In the genomic region with DNA sequence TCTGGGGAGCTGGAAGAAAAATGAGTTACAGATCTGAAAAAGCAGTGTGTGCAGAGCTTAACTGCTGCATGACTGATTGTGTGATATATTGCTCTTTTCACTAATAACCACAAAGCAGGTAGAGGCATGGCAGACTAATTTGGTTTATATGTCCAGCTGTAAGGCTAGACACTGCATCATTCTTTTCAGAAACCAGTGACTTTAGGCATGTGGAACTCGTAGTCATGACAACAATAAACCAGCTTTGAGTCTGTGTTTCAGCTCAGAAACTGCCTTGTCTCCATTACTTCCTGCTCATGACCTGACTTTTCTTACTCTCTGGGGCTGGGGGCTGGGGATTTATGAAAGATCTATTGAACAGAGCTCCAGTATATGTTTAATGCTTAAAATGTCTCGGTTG, we compare ENCODE assay signal across 11 cellular contexts.
A peak's percentile ranks its signal among the peaks of the same experiment; 100 is the strongest.
DNase-seq lines count a peak whose midpoint lies in the region; ATAC-seq, FAIRE-seq and TF ChIP-seq lines count a peak whose summit lies in the region.
"Had no signal": no experiment of that assay in that cellular context is flagged by ENCODE, and none has a peak within 500 bp of the region (broad histone marks: within the 10 kb centered on the region; RNA-seq: fewer than 3 reads in every experiment).

No MANE protein-coding gene starts in this region.

- POLR2A ChIA-PET in A549 (lab: Yijun Ruan, JAX): interaction anchor here (1.0 kb wide), 1 partner anchor 24 kb away, joined by 3 read pairs; no protein-coding TSS in a partner anchor
- POLR2A ChIA-PET in Caco-2 (lab: Charles Lee): no interaction called here

- WGBS in A549 (ENCODE audit: missing lambda C conversion rate): 30% methylated on average over 2 of the region's 2 CpGs
- 30 to 33% methylated on average over 2 of the region's 2 CpGs for WGBS in GM23248 (ENCODE audit: low coverage in 1 of 2, low lambda C conversion rate in 2 of 2, missing lambda C conversion rate in 2 of 2), 2 experiments
- WGBS in small intestine, 3 donors: 36 to 56% (median 51%) methylated on average over 2 of the region's 2 CpGs

- no peak for FAIRE-seq in A549 (lab: Jason Lieb, UNC)
- no peak for FAIRE-seq in small intestine (lab: Jason Lieb, UNC)
- FAIRE-seq: GM19239 had no signal

- H3K4me1 Mint-ChIP-seq in Caco-2 (ENCODE audit: low read depth, unreplicated experiment): peaks cover 10% of the 10 kb centered on the region

- H3F3A ChIP-seq in GM23248 (ENCODE audit: insufficient read depth): no peaks in the 10 kb centered on the region

- no peaks in the 10 kb centered on the region for H3K9me3 Mint-ChIP-seq in Caco-2 (ENCODE audit: unreplicated experiment)

- no peak overlapping the region for H3K27ac ChIP-seq in A549
- H3K27ac ChIP-seq in GM23248: no peak overlapping the region
- no peak overlapping the region for H3K27ac ChIP-seq in small intestine (ENCODE audit: low read depth in 1 of 2, low read length in 1 of 2)
- H3K27ac ChIP-seq: BLaER1 treated with 17β-estradiol and CSF1 and Interleukin-3, amounts not matched to agents 10 nM and 100 nM had no signal

- H2AFZ ChIP-seq in GM23248: no peak overlapping the region

- H3K9me3 ChIP-seq in A549 (no peaks in the 10 kb centered on the region), GM23248 (ENCODE audit: low read depth) (no peaks in the 10 kb centered on the region), small intestine (ENCODE audit: control insufficient read depth, low read depth) (no peaks in the 10 kb centered on the region), Caco-2 (no peaks in the 10 kb centered on the region)
- H3K9me3 ChIP-seq: BLaER1 treated with 17β-estradiol and CSF1 and Interleukin-3, amounts not matched to agents 10 nM and 100 nM had no signal

- no peak for TF ChIP-seq CTCF in A549 (IDR thresholded peaks at IDR 0.05)
- TF ChIP-seq CTCF in Caco-2 (IDR thresholded peaks at IDR 0.05; ENCODE audit: insufficient read depth in 1 of 2, low read depth in 1 of 2, low read length in 1 of 2, severe bottlenecking in 1 of 2, unreplicated experiment in 1 of 2): no peak

- no peaks in the 10 kb centered on the region for H3K27me3 Mint-ChIP-seq in Caco-2 (ENCODE audit: insufficient read depth, unreplicated experiment)

- H3K27ac Mint-ChIP-seq in Caco-2 (ENCODE audit: unreplicated experiment): no peak overlapping the region

- H3K27me3 ChIP-seq in GM23248 (replicated peaks; ENCODE audit: insufficient read depth) (no peaks in the 10 kb centered on the region), small intestine (ENCODE audit: control insufficient read depth in 2 of 2, insufficient read depth in 2 of 2, low read length in 2 of 2) (no peaks in the 10 kb centered on the region), Caco-2 (replicated peaks; ENCODE audit: control insufficient read depth, insufficient read depth, low read length) (no peaks in the 10 kb centered on the region)
- H3K27me3 ChIP-seq: BLaER1 treated with 17β-estradiol and CSF1 and Interleukin-3, amounts not matched to agents 10 nM and 100 nM had no signal

- H3K9ac ChIP-seq in GM23248: no peak overlapping the region
- H3K9ac ChIP-seq: BLaER1 treated with 17β-estradiol and CSF1 and Interleukin-3, amounts not matched to agents 10 nM and 100 nM had no signal

- no peak for TF ChIP-seq RAD21 in A549 (conservative IDR thresholded peaks at IDR 0.05 in 1 of 2, IDR thresholded peaks at IDR 0.05 in 1 of 2)

- no peak overlapping the region for H3K4me3 Mint-ChIP-seq in Caco-2 (ENCODE audit: unreplicated experiment)

- no peaks in the 10 kb centered on the region for H3K9me2 ChIP-seq in GM23248 (ENCODE audit: insufficient read depth)

- no peak overlapping the region for H3K4me3 ChIP-seq in A549
- H3K4me3 ChIP-seq in GM23248: no peak overlapping the region
- no peak overlapping the region for H3K4me3 ChIP-seq in small intestine (ENCODE audit: low read depth in 1 of 2, low read length in 2 of 2)
- no peak overlapping the region for H3K4me3 ChIP-seq in Caco-2 (ENCODE audit: low read depth, low read length)
- H3K4me3 ChIP-seq: BLaER1 treated with 17β-estradiol and CSF1 and Interleukin-3, amounts not matched to agents 10 nM and 100 nM had no signal

- no peaks in the 10 kb centered on the region for H4K20me1 ChIP-seq in GM23248 (ENCODE audit: insufficient read depth)
- H4K20me1 ChIP-seq: BLaER1 treated with 17β-estradiol and CSF1 and Interleukin-3, amounts not matched to agents 10 nM and 100 nM had no signal

- intact Hi-C loops in Caco-2 (cut with micrococcal nuclease; ENCODE audit: unreplicated experiment): no loop called here

- no peak for TF ChIP-seq EP300 in A549 (IDR thresholded peaks at IDR 0.05)

- in situ Hi-C loops in GM23248 (cut with MboI): no loop called here

- CTCF ChIA-PET in A549 (lab: Yijun Ruan, JAX): interaction anchor here (0.7 to 1.1 kb wide), 4 partner anchors 9 to 726 kb away, joined by 3 to 4 read pairs (median 4); no protein-coding TSS in a partner anchor
- CTCF ChIA-PET in Caco-2 (lab: Charles Lee): no interaction called here

- H3K4me2 ChIP-seq in A549 (no peak overlapping the region), GM23248 (ENCODE audit: unreplicated experiment) (no peak overlapping the region)
- H3K4me2 ChIP-seq: BLaER1 treated with 17β-estradiol and CSF1 and Interleukin-3, amounts not matched to agents 10 nM and 100 nM had no signal

- peak; percentile 42 to 47; a peak in 3 of 6 replicates for ATAC-seq in A549

- no peak for TF ChIP-seq POLR2A in A549 (IDR thresholded peaks at IDR 0.05; ENCODE audit: low read length)

- DNase-seq in A549 (ENCODE audit: low read depth in 1 of 2, low spot score in 1 of 2) (peak in 1 of 2 experiments; percentile 24), GM23248 (peak; percentile 73), SHP77 treated with DMSO at 0.1 percent for 48 hours (lab: John Stamatoyannopoulos, UW) (peak; percentile 30), glomerular visceral epithelial cell (ENCODE audit: extremely low spot score) (peak; percentile 90), small intestine (no peak), NCI-H2081 treated with DMSO at 0.1 percent for 48 hours (lab: John Stamatoyannopoulos, UW) (no peak), Caco-2 (no peak)
- no peak for DNase-seq in activated CD8-positive, alpha-beta memory T cell treated with anti-CD3 and anti-CD28 coated beads for 24 hours
- DNase-seq: midbrain had no signal

- no peaks in the 10 kb centered on the region for H3K79me2 ChIP-seq in GM23248 (ENCODE audit: insufficient read depth)

- no TSS peak for BruUV-seq in Caco-2 (replicated peaks; lab: Mats Ljungman, UMichigan)

- H3K4me1 ChIP-seq in A549 (peaks cover 12% of the 10 kb centered on the region; the same call in 2 of the 3 replicates), GM23248 (ENCODE audit: insufficient read depth) (peaks cover 18% of the 10 kb centered on the region), small intestine (ENCODE audit: control insufficient read depth in 2 of 2, insufficient read depth in 1 of 2, low read depth in 1 of 2, low read length in 1 of 2) (peaks cover 0 to 3% of the 10 kb centered on the region in 2 donors), Caco-2 (peaks cover 15% of the 10 kb centered on the region; the same call in 1 of the 2 replicates)
- H3K4me1 ChIP-seq: BLaER1 treated with 17β-estradiol and CSF1 and Interleukin-3, amounts not matched to agents 10 nM and 100 nM had no signal

- H3K36me3 Mint-ChIP-seq in Caco-2 (ENCODE audit: insufficient read depth, unreplicated experiment): no peaks in the 10 kb centered on the region

- H3K36me3 ChIP-seq in GM23248 (ENCODE audit: low read depth): no peaks in the 10 kb centered on the region
- no peaks in the 10 kb centered on the region for H3K36me3 ChIP-seq in small intestine (ENCODE audit: control insufficient read depth in 2 of 2, insufficient read depth in 2 of 2, low read length in 2 of 2)
- no peaks in the 10 kb centered on the region for H3K36me3 ChIP-seq in Caco-2 (ENCODE audit: control insufficient read depth, insufficient read depth, low read length)
- H3K36me3 ChIP-seq: BLaER1 treated with 17β-estradiol and CSF1 and Interleukin-3, amounts not matched to agents 10 nM and 100 nM had no signal

TF ChIP-seq in A549, 52 proteins besides CTCF, POLR2A, EP300 and RAD21:
- TF ChIP-seq GATA3 (IDR thresholded peaks at IDR 0.05; ENCODE audit: borderline replicate concordance) (no peak), TFCP2L1 (CRISPR knock-in tag; IDR thresholded peaks at IDR 0.05) (no peak)

Comparison
In these comparisons a context has a peak if more than half of its experiments do, and no peak if none do; other contexts are left out.
1. DNase-seq: peak in GM23248 (single experiment), SHP77 treated with DMSO at 0.1 percent for 48 hours (single experiment) and glomerular visceral epithelial cell (single experiment); none in small intestine (single experiment), NCI-H2081 treated with DMSO at 0.1 percent for 48 hours (single experiment), activated CD8-positive, alpha-beta memory T cell treated with anti-CD3 and anti-CD28 coated beads for 24 hours (single experiment) and Caco-2 (0 of 2).